Comparison of ENCODE assay signal across 14 cellular contexts in genomic region chr12:101422066-101422465, GRCh38. TPM values are rescaled to one million over a fixed set of nuclear protein-coding genes. Genes with fewer than 3 reads are reported as not detected.
"Had no signal": no experiment of that assay in that cellular context is flagged by ENCODE, and none has a peak within 500 bp of the region (broad histone marks: within the 10 kb centered on the region; RNA-seq: fewer than 3 reads in every experiment).

No MANE protein-coding gene starts in this region.

RNA-seq across cellular contexts. Expression of gene SPIC, which starts 53.1 kb away (rescaled TPM):
- total RNA-seq: activated CD4-positive, alpha-beta memory T cell treated with anti-CD3 and anti-CD28 coated beads for 36 hours; activated CD4-positive, alpha-beta memory T cell treated with anti-CD3 and anti-CD28 coated beads, Interleukin-2, amount 10 ng/mL, durations not matched to agents 7 days and 5 days; activated CD4-positive, alpha-beta T cell treated with anti-CD3 and anti-CD28 coated beads for 36 hours; activated CD4-positive, alpha-beta T cell treated with anti-CD3 and anti-CD28 coated beads, Interleukin-2, amount 10 ng/mL, durations not matched to agents 24 days and 14 days; activated CD4-positive, alpha-beta T cell treated with anti-CD3 and anti-CD28 coated beads, Interleukin-2, amount 10 ng/mL, durations not matched to agents 7 days and 5 days; activated CD8-positive, alpha-beta memory T cell treated with anti-CD3 and anti-CD28 coated beads for 36 hours; activated CD8-positive, alpha-beta memory T cell treated with anti-CD3 and anti-CD28 coated beads, Interleukin-2, amount 10 ng/mL, durations not matched to agents 7 days and 5 days; activated CD8-positive, alpha-beta T cell treated with anti-CD3 and anti-CD28 coated beads for 36 hours; activated CD8-positive, alpha-beta T cell treated with anti-CD3 and anti-CD28 coated beads, Interleukin-2, amount 10 ng/mL, durations not matched to agents 7 days and 5 days; T-cell; T-helper 1 cell treated with Interleukin-12 subunit alpha and Interleukin-12 subunit beta and Interleukin-4 antibody, amounts not matched to agents 30 ng/mL and 1 ng/mL, for 36 hours; T-helper 17 cell; T-helper 2 cell treated with Interferon-gamma antibody and Interleukin-4, amounts not matched to agents 100 ng/mL and 5 ng/mL, for 36 hours; WTC11 had no signal
